Comparison of ENCODE assay signal across 26 cellular contexts in the genomic region with DNA sequence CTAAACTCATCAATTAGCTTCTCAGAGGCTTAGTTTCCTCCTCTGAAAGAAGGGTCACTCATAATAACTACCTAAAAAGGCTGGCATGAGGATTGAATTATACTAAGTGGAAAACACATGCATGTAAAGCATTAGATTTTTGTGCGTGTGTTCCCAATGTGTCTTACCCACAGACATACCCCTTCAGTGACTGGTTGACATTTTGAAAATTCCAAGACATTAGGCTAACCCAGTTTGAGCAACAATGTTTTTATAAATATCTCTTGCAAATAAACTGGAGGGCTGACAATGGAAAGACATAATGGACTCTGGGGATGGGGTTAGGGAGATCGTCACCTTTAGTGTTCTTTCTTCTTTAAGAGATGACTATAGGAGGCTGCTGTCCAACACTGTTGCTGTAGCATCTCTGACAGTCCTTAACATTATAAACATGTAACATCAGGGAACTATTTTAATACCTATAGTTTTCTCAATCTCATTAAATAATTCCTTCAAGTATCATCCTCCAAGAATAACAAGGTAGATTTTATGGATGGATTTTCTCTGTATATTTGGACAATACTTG. TPM values are rescaled to one million over a fixed set of nuclear protein-coding genes. Genes with fewer than 3 reads are reported as not detected.
DNase-seq lines count a peak whose midpoint lies in the region; ATAC-seq and TF ChIP-seq lines count a peak whose summit lies in the region.
"Had no signal": no experiment of that assay in that cellular context is flagged by ENCODE, and none has a peak within 500 bp of the region (broad histone marks: within the 10 kb centered on the region; RNA-seq: fewer than 3 reads in every experiment).

No MANE protein-coding gene starts in this region.

- no peaks in the 10 kb centered on the region for H3K36me3 Mint-ChIP-seq in nephron (ENCODE audit: low read depth)
- H3K36me3 Mint-ChIP-seq: CD8-positive, alpha-beta T cell; IgD-negative memory B cell had no signal

- H3K9me3 ChIP-seq in adipocyte (ENCODE audit: control insufficient read depth, low read length): no peaks in the 10 kb centered on the region
- no peaks in the 10 kb centered on the region for H3K9me3 ChIP-seq in lower lobe of right lung
- H3K9me3 ChIP-seq: BLaER1 treated with 17β-estradiol and CSF1 and Interleukin-3, amounts not matched to agents 10 nM and 100 nM; HAP-1; Peyer's patch; SJCRH30 had no signal

- H3K9me3 Mint-ChIP-seq in nephron: no peaks in the 10 kb centered on the region
- H3K9me3 Mint-ChIP-seq: CD8-positive, alpha-beta T cell; IgD-negative memory B cell had no signal

- no peaks in the 10 kb centered on the region for H3K27me3 Mint-ChIP-seq in nephron (ENCODE audit: low read depth)

- H3K27me3 ChIP-seq in adipocyte (replicated peaks; ENCODE audit: control insufficient read depth, insufficient read depth, low read length) (no peaks in the 10 kb centered on the region), lower lobe of right lung (ENCODE audit: low read depth) (no peaks in the 10 kb centered on the region), H7 (ENCODE audit: control insufficient read depth, insufficient read depth, low read length) (no peaks in the 10 kb centered on the region)
- H3K27me3 ChIP-seq: BLaER1 treated with 17β-estradiol and CSF1 and Interleukin-3, amounts not matched to agents 10 nM and 100 nM; Peyer's patch; SJCRH30 had no signal

- peak overlapping the region in 2 of 3 experiments; percentile 23 to 88 for H3K27ac Mint-ChIP-seq in nephron
- H3K27ac Mint-ChIP-seq: CD8-positive, alpha-beta T cell; IgD-negative memory B cell had no signal

- H3K9ac ChIP-seq in adipocyte (ENCODE audit: low read length): no peak overlapping the region
- H3K9ac ChIP-seq: BLaER1 treated with 17β-estradiol and CSF1 and Interleukin-3, amounts not matched to agents 10 nM and 100 nM had no signal

- ATAC-seq in lower lobe of right lung: no peak
- ATAC-seq: CD8-positive, alpha-beta T cell had no signal

- no peak overlapping the region for H3K4me3 Mint-ChIP-seq in nephron
- H3K4me3 Mint-ChIP-seq: CD8-positive, alpha-beta T cell; IgD-negative memory B cell had no signal

- H3K27ac ChIP-seq in lower lobe of right lung: no peak overlapping the region
- H3K27ac ChIP-seq: BLaER1 treated with 17β-estradiol and CSF1 and Interleukin-3, amounts not matched to agents 10 nM and 100 nM; Peyer's patch; SJCRH30 had no signal

- no peaks in the 10 kb centered on the region for H3K36me3 ChIP-seq in adipocyte (ENCODE audit: control insufficient read depth, insufficient read depth, low read length, severe bottlenecking)
- no peaks in the 10 kb centered on the region for H3K36me3 ChIP-seq in lower lobe of right lung
- no peaks in the 10 kb centered on the region for H3K36me3 ChIP-seq in H7 (replicated peaks; ENCODE audit: control insufficient read depth, insufficient read depth, low read length)
- H3K36me3 ChIP-seq: BLaER1 treated with 17β-estradiol and CSF1 and Interleukin-3, amounts not matched to agents 10 nM and 100 nM; HAP-1; Peyer's patch; SJCRH30 had no signal

- H3K4me1 ChIP-seq in adipocyte (ENCODE audit: control insufficient read depth, insufficient read depth, low read length) (peaks cover 15% of the 10 kb centered on the region), lower lobe of right lung (no peaks in the 10 kb centered on the region)
- H3K4me1 ChIP-seq: BLaER1 treated with 17β-estradiol and CSF1 and Interleukin-3, amounts not matched to agents 10 nM and 100 nM; HAP-1; Peyer's patch; SJCRH30 had no signal

- H3K4me3 ChIP-seq in AG10803 (ENCODE audit: low read length) (no peak overlapping the region), adipocyte (ENCODE audit: low read length) (no peak overlapping the region), lower lobe of right lung (no peak overlapping the region), H7 (ENCODE audit: insufficient read depth, low read depth, low read length) (no peak overlapping the region)
- H3K4me3 ChIP-seq: BLaER1 treated with 17β-estradiol and CSF1 and Interleukin-3, amounts not matched to agents 10 nM and 100 nM; HAP-1; Peyer's patch; SJCRH30 had no signal

- TF ChIP-seq CTCF in AG10803 (conservative IDR thresholded peaks at IDR 0.05; ENCODE audit: low read length) (no peak), nephron (IDR thresholded peaks at IDR 0.05; ENCODE audit: unreplicated experiment in 3 of 3) (no peak), lower lobe of right lung (IDR thresholded peaks at IDR 0.05) (no peak)

- DNase-seq in AG10803 (ENCODE audit: low read depth): peak; percentile 94
- peak; percentile 73 for DNase-seq in GM04503 (ENCODE audit: low read depth)
- peak; percentile 56 for DNase-seq in adipocyte (ENCODE audit: low read depth)
- DNase-seq in lower lobe of right lung: no peak
- DNase-seq in H7: no peak
- DNase-seq in NCI-H146 treated with DMSO at 0.1 percent for 48 hours (lab: John Stamatoyannopoulos, UW; ENCODE audit: unreplicated experiment): no peak
- DNase-seq: Calu3; CD8-positive, alpha-beta T cell; DMS153; GDM1; Karpas-422; MV-4-11; NCI-H1105 treated with DMSO at 0.1 percent for 48 hours; NCI-H1694; NCI-H2081; NCI-H2171 treated with DMSO at 0.1 percent for 48 hours; NCI-H524 treated with DMSO at 0.1 percent for 48 hours; NCI-H82; Peyer's patch; SJCRH30 had no signal

- intact Hi-C loops in lower lobe of right lung (cut with DNase I): no loop called here

- H3K4me1 Mint-ChIP-seq in nephron: peaks cover 21% of the 10 kb centered on the region
- H3K4me1 Mint-ChIP-seq: IgD-negative memory B cell had no signal

RNA-seq across cellular contexts. Expression of gene HMHB1, which starts 24.3 kb away (rescaled TPM):
- not detected for total RNA-seq in lower lobe of right lung
- total RNA-seq in H7 (2014; rRNA removed; shearing (Covaris generic)): not detected in 2 replicates
- total RNA-seq: Calu3; CD8-positive, alpha-beta T cell; M059J; Peyer's patch; SJCRH30; T-helper 1 cell treated with Interleukin-12 subunit alpha and Interleukin-12 subunit beta and Interleukin-4 antibody, amounts not matched to agents 30 ng/mL and 1 ng/mL, for 36 hours had no signal

Comparison
In these comparisons a context has a peak if more than half of its experiments do, and no peak if none do; other contexts are left out.
1. DNase-seq: peak in AG10803 (single experiment), GM04503 (single experiment) and adipocyte (single experiment); none in lower lobe of right lung (single experiment), H7 (single experiment) and NCI-H146 treated with DMSO at 0.1 percent for 48 hours (single experiment).